Comparison of ENCODE assay signal across 8 cellular contexts in genomic region chr16:27314161-27314723, GRCh38. TPM values are rescaled to one million over a fixed set of nuclear protein-coding genes. Genes with fewer than 3 reads are reported as not detected.
A peak's percentile ranks its signal among the peaks of the same experiment; 100 is the strongest.
DNase-seq lines count a peak whose midpoint lies in the region; FAIRE-seq and TF ChIP-seq lines count a peak whose summit lies in the region.

No MANE protein-coding gene starts in this region.

- peaks cover 20% of the 10 kb centered on the region for H3K36me3 Mint-ChIP-seq in activated naive CD4-positive, alpha-beta T cell treated with anti-CD3 and anti-CD28 coated beads, Interleukin-2, amount 50 U/mL, for 24 hours

- H4K20me1 ChIP-seq in BLaER1 treated with 17β-estradiol and CSF1 and Interleukin-3, amounts not matched to agents 10 nM and 100 nM, result peaks cover 0 to 44% (median 27%) of the 10 kb centered on the region in 11 experiments; a peak in 11 of 22 replicates
- no peaks in the 10 kb centered on the region for H4K20me1 ChIP-seq in PC-9 (ENCODE audit: insufficient read depth)

- peak overlapping the region; percentile 82 to 98 (median 89) for H3K4me3 ChIP-seq in BLaER1 treated with 17β-estradiol and CSF1 and Interleukin-3, amounts not matched to agents 10 nM and 100 nM
- peak overlapping the region; percentile 91 for H3K4me3 ChIP-seq in PC-9
- H3K4me3 ChIP-seq in cardiac muscle cell, result peak overlapping the region; percentile 86

- H3K4me3 Mint-ChIP-seq in activated naive CD4-positive, alpha-beta T cell treated with anti-CD3 and anti-CD28 coated beads, Interleukin-2, amount 50 U/mL, for 24 hours, result peak overlapping the region; percentile 93

- peaks cover 55% of the 10 kb centered on the region for H3F3A ChIP-seq in PC-9 (ENCODE audit: insufficient read depth, low read depth)

- H2AFZ ChIP-seq in PC-9, result peak overlapping the region; percentile 76; the same call in 1 of the 2 replicates

- DNase-seq in H54 (ENCODE audit: insufficient read length, low spot score), result peak; percentile 65
- DNase-seq in PC-9, result peak; percentile 64 to 89
- DNase-seq in cardiac muscle cell (ENCODE audit: low read depth in 1 of 2, low spot score in 1 of 2), result peak; percentile 31 to 94
- peak; percentile 93 for DNase-seq in posterior vena cava (ENCODE audit: low spot score)
- no peak for DNase-seq in anterior cingulate cortex (lab: John Stamatoyannopoulos, UW)
- DNase-seq in NCI-H510A treated with DMSO at 0.1 percent for 48 hours (lab: John Stamatoyannopoulos, UW), result no peak

- H3K4me1 Mint-ChIP-seq in activated naive CD4-positive, alpha-beta T cell treated with anti-CD3 and anti-CD28 coated beads, Interleukin-2, amount 50 U/mL, for 24 hours, result peaks cover 40% of the 10 kb centered on the region

- H3K4me2 ChIP-seq in BLaER1 treated with 17β-estradiol and CSF1 and Interleukin-3, amounts not matched to agents 10 nM and 100 nM, result peak overlapping the region; percentile 86 to 97 (median 95)
- peak overlapping the region; percentile 91 for H3K4me2 ChIP-seq in PC-9

- BruUV-seq in PC-9 (replicated peaks; lab: Mats Ljungman, UMichigan), result TSS peak; percentile 73

- no peaks in the 10 kb centered on the region for H3K27me3 Mint-ChIP-seq in activated naive CD4-positive, alpha-beta T cell treated with anti-CD3 and anti-CD28 coated beads, Interleukin-2, amount 50 U/mL, for 24 hours

- peaks cover 0 to 10% (median 0%) of the 10 kb centered on the region in 11 experiments; a peak in 5 of 22 replicates for H3K27me3 ChIP-seq in BLaER1 treated with 17β-estradiol and CSF1 and Interleukin-3, amounts not matched to agents 10 nM and 100 nM
- H3K27me3 ChIP-seq in PC-9 (ENCODE audit: insufficient read depth, low read depth) (no peaks in the 10 kb centered on the region), cardiac muscle cell (no peaks in the 10 kb centered on the region)

- no peak for FAIRE-seq in H54 (lab: Jason Lieb, UNC)

- peak overlapping the region; percentile 97 for H3K27ac Mint-ChIP-seq in activated naive CD4-positive, alpha-beta T cell treated with anti-CD3 and anti-CD28 coated beads, Interleukin-2, amount 50 U/mL, for 24 hours

- POLR2A ChIA-PET in PC-9 (lab: Charles Lee; ENCODE audit: unreplicated experiment), result no interaction called here

- H3K9me3 ChIP-seq in BLaER1 treated with 17β-estradiol and CSF1 and Interleukin-3, amounts not matched to agents 10 nM and 100 nM (replicated peaks in 1 of 11), result no peaks in the 10 kb centered on the region
- H3K9me3 ChIP-seq in PC-9 (ENCODE audit: insufficient read depth, low read depth), result no peaks in the 10 kb centered on the region
- H3K9me3 ChIP-seq in cardiac muscle cell (ENCODE audit: low read depth), result no peaks in the 10 kb centered on the region

- intact Hi-C loops in PC-9 (cut with micrococcal nuclease; ENCODE audit: unreplicated experiment), result loop anchor here (1.0 to 2.0 kb wide), 2 partner anchors 9 to 51 kb away; no protein-coding TSS in a partner anchor
- intact Hi-C loops in posterior vena cava (cut with DNase I), result loop anchor here in 1 of 2 donors (10.0 kb wide), 1 partner anchor 79 kb away; no protein-coding TSS in a partner anchor

- H3K27ac ChIP-seq in BLaER1 treated with 17β-estradiol and CSF1 and Interleukin-3, amounts not matched to agents 10 nM and 100 nM, result peak overlapping the region; percentile 83 to 98 (median 90)
- H3K27ac ChIP-seq in PC-9 (peak overlapping the region; percentile 98), cardiac muscle cell (peak overlapping the region; percentile 63)

- H3K9me3 Mint-ChIP-seq in activated naive CD4-positive, alpha-beta T cell treated with anti-CD3 and anti-CD28 coated beads, Interleukin-2, amount 50 U/mL, for 24 hours, result no peaks in the 10 kb centered on the region

- CTCF ChIA-PET in PC-9 (lab: Charles Lee), result no interaction called here

- TF ChIP-seq POLR2A in H54 (IDR thresholded peaks at IDR 0.05; ENCODE audit: low read depth, low read length), result no peak

- TF ChIP-seq CTCF in PC-9 (conservative IDR thresholded peaks at IDR 0.05), result no peak
- no peak for TF ChIP-seq CTCF in cardiac muscle cell (IDR thresholded peaks at IDR 0.05; ENCODE audit: low read depth, low read length)

- H3K36me3 ChIP-seq in BLaER1 treated with 17β-estradiol and CSF1 and Interleukin-3, amounts not matched to agents 10 nM and 100 nM, result peaks cover 0 to 13% (median 0%) of the 10 kb centered on the region in 11 experiments; a peak in 5 of 22 replicates
- H3K36me3 ChIP-seq in PC-9 (ENCODE audit: low read depth) (no peaks in the 10 kb centered on the region), cardiac muscle cell (no peaks in the 10 kb centered on the region)

- H3K9ac ChIP-seq in BLaER1 treated with 17β-estradiol and CSF1 and Interleukin-3, amounts not matched to agents 10 nM and 100 nM, result peak overlapping the region; percentile 88 to 98 (median 92)

- H3K9me2 ChIP-seq in PC-9 (ENCODE audit: insufficient read depth), result no peaks in the 10 kb centered on the region

- peaks cover 38 to 69% (median 55%) of the 10 kb centered on the region in 10 experiments for H3K4me1 ChIP-seq in BLaER1 treated with 17β-estradiol and CSF1 and Interleukin-3, amounts not matched to agents 10 nM and 100 nM
- H3K4me1 ChIP-seq in PC-9 (replicated peaks; ENCODE audit: insufficient read depth), result peaks cover 53% of the 10 kb centered on the region
- H3K4me1 ChIP-seq in cardiac muscle cell (ENCODE audit: low read depth), result peaks cover 12% of the 10 kb centered on the region

- peaks cover 53% of the 10 kb centered on the region for H3K79me2 ChIP-seq in PC-9 (ENCODE audit: low read depth)

RNA-seq across cellular contexts. Expression of gene IL4R, which starts 0.5 kb away (rescaled TPM):
- 65.3 and 76.5 TPM in 2 replicates for total RNA-seq in PC-9 (2021)
- 30.9 and 66.1 TPM in 2 replicates for total RNA-seq in cardiac muscle cell
- 38.1 and 69.1 TPM in 2 replicates for polyA plus RNA-seq in cardiac muscle cell
- total RNA-seq in posterior vena cava, result 100 to 1,000 TPM in 1 of 2 donors, 10 to 100 TPM in 1; 99.2 to 112 TPM

RNA-seq across cellular contexts. Expression of gene NSMCE1, which starts 45.7 kb away (rescaled TPM):
- total RNA-seq in PC-9 (2021) (114 and 121 TPM in 2 replicates), cardiac muscle cell (14.2 and 28.2 TPM in 2 replicates), posterior vena cava (10 to 100 TPM; 45.3 to 52.0 TPM)
- polyA plus RNA-seq in cardiac muscle cell, result 23.4 and 65.8 TPM in 2 replicates

Comparison
In these comparisons a context has a peak if more than half of its experiments do, and no peak if none do; other contexts are left out.
1. DNase-seq: peak in H54 (single experiment), PC-9 (2 of 2), cardiac muscle cell (2 of 2) and posterior vena cava (single experiment); none in anterior cingulate cortex (0 of 58) and NCI-H510A treated with DMSO at 0.1 percent for 48 hours (single experiment).
2. Peak in every context shown above with its lines, with median percentiles within 50 percentile points of each other: H3K27ac ChIP-seq and H3K4me3 ChIP-seq.